14 cellular contexts compared by ENCODE assay signal in the genomic region with DNA sequence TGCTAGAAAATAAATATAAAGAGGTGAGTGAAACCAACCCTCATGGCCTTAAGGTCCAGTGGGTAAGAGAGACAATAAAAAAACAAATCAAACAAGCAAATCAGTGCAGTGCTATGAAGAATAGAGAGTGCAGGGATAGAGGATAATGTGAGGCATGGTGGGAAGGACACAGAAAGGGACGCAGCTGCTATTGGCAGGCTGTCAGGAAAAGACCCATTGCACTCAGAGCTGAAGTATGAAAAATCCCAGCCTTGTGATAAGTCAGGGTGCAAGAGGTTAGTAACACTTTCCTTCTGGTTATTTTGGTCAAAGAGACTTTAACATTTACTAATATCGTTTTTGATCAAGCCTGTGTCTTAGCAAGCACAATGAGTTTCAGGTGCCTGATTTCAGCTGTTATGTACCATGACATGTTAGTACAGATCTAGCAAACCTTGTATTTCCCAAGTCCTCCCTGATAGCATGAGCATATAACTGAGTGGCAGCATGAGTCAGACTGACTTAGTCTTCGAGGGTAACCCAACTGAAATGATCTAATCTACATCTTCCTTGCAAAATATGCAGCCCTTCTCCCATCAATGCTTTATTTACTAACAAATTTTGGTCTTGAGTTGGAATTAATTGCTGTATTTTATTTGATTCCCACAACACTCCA.
DNase-seq lines count a peak whose midpoint lies in the region; ATAC-seq lines count a peak whose summit lies in the region.
"Had no signal": no experiment of that assay in that cellular context is flagged by ENCODE, and none has a peak within 500 bp of the region (broad histone marks: within the 10 kb centered on the region; RNA-seq: fewer than 3 reads in every experiment).

No MANE protein-coding gene starts in this region.

- ATAC-seq in HG03442 (IDR thresholded peaks at IDR 0.05; ENCODE audit: unreplicated experiment) (peak; percentile 44), memory B cell (ENCODE audit: low read depth) (no peak), HG03039 (IDR thresholded peaks at IDR 0.05; ENCODE audit: unreplicated experiment) (no peak)
- ATAC-seq: activated CD8-positive, alpha-beta memory T cell treated with anti-CD3 and anti-CD28 coated beads, Interleukin-2, amount 10 ng/mL, durations not matched to agents 7 days and 5 days; GM23338 had no signal

- H3K27me3 Mint-ChIP-seq in memory B cell = no peaks in the 10 kb centered on the region
- H3K27me3 Mint-ChIP-seq: activated CD8-positive, alpha-beta memory T cell treated with anti-CD3 and anti-CD28 coated beads, Interleukin-2, amount 10 ng/mL, durations not matched to agents 7 days and 5 days had no signal

- peaks cover 14% of the 10 kb centered on the region for H3K4me1 Mint-ChIP-seq in memory B cell
- H3K4me1 Mint-ChIP-seq: GM23338 had no signal

- no peaks in the 10 kb centered on the region for H3K9me3 Mint-ChIP-seq in memory B cell
- H3K9me3 Mint-ChIP-seq: GM23338 had no signal

- peak; percentile 77 for DNase-seq in EL
- DNase-seq in astrocyte of the hippocampus (ENCODE audit: low read depth, low spot score) = peak; percentile 30
- DNase-seq in memory B cell (ENCODE audit: low spot score in 2 of 2) = no peak
- no peak for DNase-seq in NOMO-1 treated with dmso at 0.1 percent for 144 hours (lab: John Stamatoyannopoulos, UW; ENCODE audit: unreplicated experiment)
- no peak for DNase-seq in posterior cingulate gyrus
- no peak for DNase-seq in NCI-H1105 treated with DMSO at 0.1 percent for 48 hours (lab: John Stamatoyannopoulos, UW)
- DNase-seq: activated CD8-positive, alpha-beta memory T cell treated with anti-CD3 and anti-CD28 coated beads, Interleukin-2, amount 10 ng/mL, durations not matched to agents 7 days and 5 days; COR-L47; NCI-H2081 treated with DMSO at 0.1 percent for 48 hours; Peyer's patch; stimulated activated CD4-positive, alpha-beta T cell treated with anti-CD3 and anti-CD28 coated beads, Interleukin-4, amount 100 ng/mL, for 24 hours had no signal

- no peak overlapping the region for H3K4me3 Mint-ChIP-seq in memory B cell
- H3K4me3 Mint-ChIP-seq: activated CD8-positive, alpha-beta memory T cell treated with anti-CD3 and anti-CD28 coated beads, Interleukin-2, amount 10 ng/mL, durations not matched to agents 7 days and 5 days; GM23338 had no signal

- H3K36me3 Mint-ChIP-seq in memory B cell = peaks cover 11% of the 10 kb centered on the region

- intact Hi-C loops in posterior cingulate gyrus (cut with DNase I) = no loop called here

- H3K27ac Mint-ChIP-seq in memory B cell = peak overlapping the region; percentile 33
- H3K27ac Mint-ChIP-seq: activated CD8-positive, alpha-beta memory T cell treated with anti-CD3 and anti-CD28 coated beads, Interleukin-2, amount 10 ng/mL, durations not matched to agents 7 days and 5 days; GM23338 had no signal

Comparison
In these comparisons a context has a peak if more than half of its experiments do, and no peak if none do; other contexts are left out.
1. DNase-seq: peak in EL (single experiment) and astrocyte of the hippocampus (single experiment); none in memory B cell (0 of 2), NOMO-1 treated with dmso at 0.1 percent for 144 hours (single experiment), posterior cingulate gyrus (0 of 10) and NCI-H1105 treated with DMSO at 0.1 percent for 48 hours (single experiment).